14 cellular contexts compared by ENCODE assay signal in the genomic region with DNA sequence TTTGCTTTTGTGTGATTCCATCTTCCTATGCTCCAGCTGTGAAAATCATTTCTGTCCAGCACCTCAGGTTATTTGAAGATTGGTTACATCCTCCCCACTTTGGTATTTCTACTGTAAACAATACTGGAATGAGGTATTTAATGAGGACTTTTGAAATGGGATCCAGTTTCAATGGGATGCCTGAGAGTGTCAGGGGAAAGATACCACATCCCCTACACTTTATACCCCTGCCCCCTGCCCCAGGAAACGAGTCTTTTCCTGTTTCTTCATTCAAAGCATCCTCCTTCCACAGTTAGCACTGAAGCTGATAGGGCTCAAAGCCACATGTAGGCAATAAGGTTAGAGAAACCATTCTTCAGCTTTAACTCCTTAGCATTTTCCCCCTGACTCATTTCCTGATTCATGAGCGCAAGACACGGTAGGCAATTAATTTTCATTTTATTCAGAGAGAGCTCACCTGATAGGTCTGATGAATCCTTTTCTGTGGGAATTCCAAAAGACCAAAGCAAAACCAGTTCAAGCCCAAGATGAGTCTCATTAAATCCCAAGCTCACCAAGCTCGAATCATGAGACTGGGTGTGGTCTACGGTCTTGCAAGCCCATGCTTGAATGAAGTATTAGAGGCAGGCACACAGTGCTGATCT.
DNase-seq lines count a peak whose midpoint lies in the region; ATAC-seq, FAIRE-seq and TF ChIP-seq lines count a peak whose summit lies in the region.
"Had no signal": no experiment of that assay in that cellular context is flagged by ENCODE, and none has a peak within 500 bp of the region (broad histone marks: within the 10 kb centered on the region; RNA-seq: fewer than 3 reads in every experiment).

No MANE protein-coding gene starts in this region.

- no peak for FAIRE-seq in urothelium cell line (lab: Jason Lieb, UNC)
- FAIRE-seq: frontal cortex, islet of Langerhans had no signal

- H3K4me1 Mint-ChIP-seq in T-helper 2 cell treated with Interferon-gamma antibody and Interleukin-4, amounts not matched to agents 5 μg/mL and 100 μg/mL, for 36 hours (ENCODE audit: low read depth): peaks cover 5% of the 10 kb centered on the region

- H3K27me3 Mint-ChIP-seq in T-helper 2 cell treated with Interferon-gamma antibody and Interleukin-4, amounts not matched to agents 5 μg/mL and 100 μg/mL, for 36 hours (ENCODE audit: low read depth): peaks cover 22% of the 10 kb centered on the region

- no peaks in the 10 kb centered on the region for H3K27me3 ChIP-seq in SJCRH30
- H3K27me3 ChIP-seq: ascending aorta had no signal

- ATAC-seq in activated naive CD4-positive, alpha-beta T cell treated with anti-CD3 and anti-CD28 coated beads, Interleukin-2, amount 50 U/mL, for 72 hours: peak; percentile 46 to 63
- no peak for ATAC-seq in SK-N-SH treated with all-trans-retinoic acid at 6 μM for 48 hours

- H3K4me1 ChIP-seq in SJCRH30: peaks cover 13% of the 10 kb centered on the region
- H3K4me1 ChIP-seq: ascending aorta had no signal

- H3K9me3 Mint-ChIP-seq in activated naive CD4-positive, alpha-beta T cell treated with anti-CD3 and anti-CD28 coated beads, Interleukin-2, amount 50 U/mL, for 72 hours: peaks cover 0 to 5% of the 10 kb centered on the region in 2 donors
- H3K9me3 Mint-ChIP-seq in T-helper 2 cell treated with Interferon-gamma antibody and Interleukin-4, amounts not matched to agents 5 μg/mL and 100 μg/mL, for 36 hours: no peaks in the 10 kb centered on the region

- H3K27ac Mint-ChIP-seq in activated naive CD4-positive, alpha-beta T cell treated with anti-CD3 and anti-CD28 coated beads, Interleukin-2, amount 50 U/mL, for 72 hours: no peak overlapping the region
- no peak overlapping the region for H3K27ac Mint-ChIP-seq in T-helper 2 cell treated with Interferon-gamma antibody and Interleukin-4, amounts not matched to agents 5 μg/mL and 100 μg/mL, for 36 hours

- no peaks in the 10 kb centered on the region for H3K36me3 Mint-ChIP-seq in activated naive CD4-positive, alpha-beta T cell treated with anti-CD3 and anti-CD28 coated beads, Interleukin-2, amount 50 U/mL, for 72 hours
- no peaks in the 10 kb centered on the region for H3K36me3 Mint-ChIP-seq in T-helper 2 cell treated with Interferon-gamma antibody and Interleukin-4, amounts not matched to agents 5 μg/mL and 100 μg/mL, for 36 hours (ENCODE audit: low read depth)

- no peaks in the 10 kb centered on the region for H3K9me3 ChIP-seq in SJCRH30 (replicated peaks)
- H3K9me3 ChIP-seq: ascending aorta had no signal

- DNase-seq in activated naive CD4-positive, alpha-beta T cell treated with anti-CD3 and anti-CD28 coated beads, Interleukin-2, amount 50 U/mL, for 72 hours (ENCODE audit: low spot score in 2 of 2): no peak
- no peak for DNase-seq in activated naive CD4-positive, alpha-beta T cell treated with anti-CD3 and anti-CD28 coated beads, Interleukin-2, amount 50 U/mL, for 16 hours
- DNase-seq in SJCRH30 (peak; percentile 6 to 36), epithelial cell of prostate (ENCODE audit: low read depth, low spot score) (peak; percentile 97), urothelium cell line (ENCODE audit: low spot score) (peak; percentile 33), 8988T (no peak)
- DNase-seq in T-helper 2 cell treated with Interferon-gamma antibody and Interleukin-4, amounts not matched to agents 5 μg/mL and 100 μg/mL, for 36 hours (ENCODE audit: low spot score): no peak
- DNase-seq: activated CD4-positive, CD25-positive, alpha-beta regulatory T cell treated with anti-CD3 and anti-CD28 coated beads, Interleukin-2, amount 50 U/mL, for 72 hours; activated T-cell treated with anti-CD3 and anti-CD28 coated beads, Interleukin-2, amount 50 U/mL, for 1 hour had no signal

- H3K27ac ChIP-seq in SJCRH30: no peak overlapping the region
- peak overlapping the region; percentile 84 for H3K27ac ChIP-seq in epithelial cell of prostate
- H3K27ac ChIP-seq: ascending aorta, HL-60 had no signal

- no peak overlapping the region for H3K4me3 ChIP-seq in SJCRH30
- H3K4me3 ChIP-seq: ascending aorta had no signal

- H3K4me3 Mint-ChIP-seq in T-helper 2 cell treated with Interferon-gamma antibody and Interleukin-4, amounts not matched to agents 5 μg/mL and 100 μg/mL, for 36 hours: no peak overlapping the region

- H3K36me3 ChIP-seq in SJCRH30: no peaks in the 10 kb centered on the region
- H3K36me3 ChIP-seq: ascending aorta had no signal

TF ChIP-seq in SK-N-SH treated with all-trans-retinoic acid at 6 μM for 48 hours, 23 proteins besides CTCF, POLR2A, EP300 and RAD21:
- TF ChIP-seq ZNF8 (CRISPR knock-in tag; IDR thresholded peaks at IDR 0.05) (no peak), TOX (CRISPR knock-in tag; IDR thresholded peaks at IDR 0.05; ENCODE audit: borderline replicate concordance) (no peak), PPARA (CRISPR knock-in tag; IDR thresholded peaks at IDR 0.05; ENCODE audit: borderline replicate concordance) (no peak), ZNF70 (CRISPR knock-in tag; IDR thresholded peaks at IDR 0.05) (no peak), RARB (CRISPR knock-in tag; IDR thresholded peaks at IDR 0.05) (no peak), ARNTL (CRISPR knock-in tag; IDR thresholded peaks at IDR 0.05; ENCODE audit: borderline replicate concordance, low read depth) (no peak), ESRRG (CRISPR knock-in tag; IDR thresholded peaks at IDR 0.05) (no peak), TSHZ2 (CRISPR knock-in tag; IDR thresholded peaks at IDR 0.05) (no peak), ZFP30 (CRISPR knock-in tag; IDR thresholded peaks at IDR 0.05) (no peak), ZFP3 (CRISPR knock-in tag; IDR thresholded peaks at IDR 0.05) (no peak), GLIS3 (CRISPR knock-in tag; IDR thresholded peaks at IDR 0.05) (no peak)
- TF ChIP-seq, protein P1, sequence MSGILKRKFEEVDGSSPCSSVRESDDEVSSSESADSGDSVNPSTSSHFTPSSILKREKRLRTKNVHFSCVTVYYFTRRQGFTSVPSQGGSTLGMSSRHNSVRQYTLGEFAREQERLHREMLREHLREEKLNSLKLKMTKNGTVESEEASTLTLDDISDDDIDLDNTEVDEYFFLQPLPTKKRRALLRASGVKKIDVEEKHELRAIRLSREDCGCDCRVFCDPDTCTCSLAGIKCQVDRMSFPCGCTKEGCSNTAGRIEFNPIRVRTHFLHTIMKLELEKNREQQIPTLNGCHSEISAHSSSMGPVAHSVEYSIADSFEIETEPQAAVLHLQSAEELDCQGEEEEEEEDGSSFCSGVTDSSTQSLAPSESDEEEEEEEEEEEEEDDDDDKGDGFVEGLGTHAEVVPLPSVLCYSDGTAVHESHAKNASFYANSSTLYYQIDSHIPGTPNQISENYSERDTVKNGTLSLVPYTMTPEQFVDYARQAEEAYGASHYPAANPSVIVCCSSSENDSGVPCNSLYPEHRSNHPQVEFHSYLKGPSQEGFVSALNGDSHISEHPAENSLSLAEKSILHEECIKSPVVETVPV (CRISPR knock-in tag; IDR thresholded peaks at IDR 0.05): no peak
- TF ChIP-seq, protein P2, sequence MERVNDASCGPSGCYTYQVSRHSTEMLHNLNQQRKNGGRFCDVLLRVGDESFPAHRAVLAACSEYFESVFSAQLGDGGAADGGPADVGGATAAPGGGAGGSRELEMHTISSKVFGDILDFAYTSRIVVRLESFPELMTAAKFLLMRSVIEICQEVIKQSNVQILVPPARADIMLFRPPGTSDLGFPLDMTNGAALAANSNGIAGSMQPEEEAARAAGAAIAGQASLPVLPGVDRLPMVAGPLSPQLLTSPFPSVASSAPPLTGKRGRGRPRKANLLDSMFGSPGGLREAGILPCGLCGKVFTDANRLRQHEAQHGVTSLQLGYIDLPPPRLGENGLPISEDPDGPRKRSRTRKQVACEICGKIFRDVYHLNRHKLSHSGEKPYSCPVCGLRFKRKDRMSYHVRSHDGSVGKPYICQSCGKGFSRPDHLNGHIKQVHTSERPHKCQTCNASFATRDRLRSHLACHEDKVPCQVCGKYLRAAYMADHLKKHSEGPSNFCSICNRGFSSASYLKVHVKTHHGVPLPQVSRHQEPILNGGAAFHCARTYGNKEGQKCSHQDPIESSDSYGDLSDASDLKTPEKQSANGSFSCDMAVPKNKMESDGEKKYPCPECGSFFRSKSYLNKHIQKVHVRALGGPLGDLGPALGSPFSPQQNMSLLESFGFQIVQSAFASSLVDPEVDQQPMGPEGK (CRISPR knock-in tag; IDR thresholded peaks at IDR 0.05; ENCODE audit: borderline replicate concordance): no peak

Comparison
In these comparisons a context has a peak if more than half of its experiments do, and no peak if none do; other contexts are left out.
1. DNase-seq: peak in SJCRH30 (2 of 2), epithelial cell of prostate (single experiment) and urothelium cell line (single experiment); none in activated naive CD4-positive, alpha-beta T cell treated with anti-CD3 and anti-CD28 coated beads, Interleukin-2, amount 50 U/mL, for 72 hours (0 of 2), activated naive CD4-positive, alpha-beta T cell treated with anti-CD3 and anti-CD28 coated beads, Interleukin-2, amount 50 U/mL, for 16 hours (single experiment), T-helper 2 cell treated with Interferon-gamma antibody and Interleukin-4, amounts not matched to agents 5 μg/mL and 100 μg/mL, for 36 hours (single experiment) and 8988T (single experiment).